ENCODE assay signal across 21 cellular contexts in genomic region chr16:81705261-81705660, GRCh38.
DNase-seq lines count a peak whose midpoint lies in the region; ATAC-seq, FAIRE-seq and TF ChIP-seq lines count a peak whose summit lies in the region.
"Had no signal": no experiment of that assay in that cellular context is flagged by ENCODE, and none has a peak within 500 bp of the region (broad histone marks: within the 10 kb centered on the region; RNA-seq: fewer than 3 reads in every experiment).

No MANE protein-coding gene starts in this region.

- TF ChIP-seq POLR2A in A549 (IDR thresholded peaks at IDR 0.05; ENCODE audit: low read length) (no peak), Peyer's patch (IDR thresholded peaks at IDR 0.05) (no peak), HepG2 (IDR thresholded peaks at IDR 0.05; ENCODE audit: insufficient read depth in 1 of 2, low read depth in 2 of 2, low read length in 2 of 2) (no peak), sigmoid colon (IDR thresholded peaks at IDR 0.05) (no peak)

- no peaks in the 10 kb centered on the region for H3K9me3 ChIP-seq in A549
- no peaks in the 10 kb centered on the region for H3K9me3 ChIP-seq in Peyer's patch
- no peaks in the 10 kb centered on the region for H3K9me3 ChIP-seq in HepG2 (ENCODE audit: low read length)
- no peaks in the 10 kb centered on the region for H3K9me3 ChIP-seq in sigmoid colon

- TF ChIP-seq CTCF in A549 (IDR thresholded peaks at IDR 0.05) (no peak), Peyer's patch (IDR thresholded peaks at IDR 0.05) (no peak), HepG2 (CRISPR knock-in tag; IDR thresholded peaks at IDR 0.05) (no peak), sigmoid colon (IDR thresholded peaks at IDR 0.05) (no peak), coronary artery (IDR thresholded peaks at IDR 0.05) (no peak)

- no peak for DNase-seq in A549 (ENCODE audit: low read depth in 1 of 2, low spot score in 1 of 2)
- DNase-seq in Peyer's patch, result no peak
- no peak for DNase-seq in HepG2 (ENCODE audit: low spot score)
- DNase-seq in sigmoid colon, result no peak
- DNase-seq in coronary artery (ENCODE audit: low spot score), result no peak
- no peak for DNase-seq in NCI-H2227 (lab: John Stamatoyannopoulos, UW; ENCODE audit: unreplicated experiment)
- DNase-seq in HuH-7.5 (ENCODE audit: low spot score), result no peak
- DNase-seq: CD4-positive, CD25-positive, alpha-beta regulatory T cell; EL; GF-D8; H9; HFFc6; Kasumi-1; NCI-H1694; NCI-H2081; NCI-H2171; NCI-H524 treated with DMSO at 0.1 percent for 48 hours; NCI-H82 had no signal

- H3K4me3 ChIP-seq in A549 (no peak overlapping the region), Peyer's patch (peak overlapping the region in 1 of 4 donors; percentile 13), HepG2 (replicated peaks in 1 of 3; ENCODE audit: insufficient read depth in 1 of 3, low read depth in 2 of 3, low read length in 3 of 3) (no peak overlapping the region), sigmoid colon (no peak overlapping the region), coronary artery (no peak overlapping the region)

- no peak for FAIRE-seq in A549 (lab: Jason Lieb, UNC)
- FAIRE-seq in HepG2 (lab: Jason Lieb, UNC), result no peak

- intact Hi-C loops in HepG2 (cut with micrococcal nuclease; ENCODE audit: unreplicated experiment), result no loop called here
- intact Hi-C loops in sigmoid colon (cut with DNase I), result loop anchor here (5.0 kb wide), 1 partner anchor 263 kb away; the partner anchor contains the start of gene CMIP

- no peaks in the 10 kb centered on the region; the same call in 1 of the 2 replicates for H4K20me1 ChIP-seq in HepG2 (ENCODE audit: insufficient read depth, low read length)

- H3K4me2 ChIP-seq in A549 (peak overlapping the region; percentile 70), HepG2 (ENCODE audit: low read depth, low read length) (no peak overlapping the region)

- no peak overlapping the region for H2AFZ ChIP-seq in HepG2 (ENCODE audit: low read length)

- in situ Hi-C loops in HepG2 (cut with HindIII; ENCODE audit: extremely low pct_ligation_motif_present, low pct_unique_long_range_greater_than_20kb), result no loop called here

- H3K27me3 ChIP-seq in Peyer's patch (no peaks in the 10 kb centered on the region), HepG2 (ENCODE audit: control insufficient read depth in 1 of 2, insufficient read depth in 2 of 2, low read length in 2 of 2) (no peaks in the 10 kb centered on the region), sigmoid colon (no peaks in the 10 kb centered on the region)

- H3K9ac ChIP-seq in HepG2 (ENCODE audit: insufficient read depth, low read depth, low read length), result no peak overlapping the region

- TF ChIP-seq EP300 in A549 (IDR thresholded peaks at IDR 0.05), result no peak
- no peak for TF ChIP-seq EP300 in HepG2 (IDR thresholded peaks at IDR 0.05; ENCODE audit: low read depth in 2 of 2, low read length in 2 of 2)
- TF ChIP-seq EP300 in HepG2 (CRISPR knock-in tag; IDR thresholded peaks at IDR 0.05; ENCODE audit: borderline replicate concordance), result no peak
- TF ChIP-seq EP300 in sigmoid colon (IDR thresholded peaks at IDR 0.05), result no peak

- TF ChIP-seq RAD21 in A549 (conservative IDR thresholded peaks at IDR 0.05 in 1 of 2, IDR thresholded peaks at IDR 0.05 in 1 of 2), result no peak
- no peak for TF ChIP-seq RAD21 in HepG2 (CRISPR knock-in tag; IDR thresholded peaks at IDR 0.05)

- no TSS peak for BruUV-seq in HepG2 (replicated peaks; lab: Mats Ljungman, UMichigan)

- H3K4me1 ChIP-seq in A549 (peaks cover 81% of the 10 kb centered on the region), Peyer's patch (peaks cover 0 to 39% (median 5%) of the 10 kb centered on the region in 4 donors), HepG2 (ENCODE audit: insufficient read depth, low read length) (no peaks in the 10 kb centered on the region), sigmoid colon (peaks cover 0 to 40% (median 40%) of the 10 kb centered on the region in 4 donors)

- CTCF ChIA-PET in A549 (lab: Yijun Ruan, JAX), result interaction anchor here (1.2 to 4.5 kb wide), 3 partner anchors 8 to 18 kb away, joined by 4 to 27 read pairs (median 4); no protein-coding TSS in a partner anchor
- CTCF ChIA-PET in HepG2 (lab: Yijun Ruan, JAX; ENCODE audit: low intra/inter-chr PET ratio, low total read pairs), result no interaction called here

- POLR2A ChIA-PET in A549 (lab: Yijun Ruan, JAX) (no interaction called here), HepG2 (lab: Yijun Ruan, JAX) (no interaction called here)

- ATAC-seq in A549, result no peak
- ATAC-seq in HepG2, result no peak
- no peak for ATAC-seq in GM21526 (IDR thresholded peaks at IDR 0.05; ENCODE audit: low FRiP score, unreplicated experiment)
- ATAC-seq: Panc1, Right ventricle myocardium inferior had no signal

- H3K79me2 ChIP-seq in HepG2 (ENCODE audit: insufficient read depth, low read length), result no peaks in the 10 kb centered on the region

- H3K36me3 ChIP-seq in Peyer's patch, result peaks cover 0 to 95% (median 0%) of the 10 kb centered on the region in 3 donors
- H3K36me3 ChIP-seq in HepG2 (replicated peaks in 1 of 2; ENCODE audit: control insufficient read depth in 1 of 2, insufficient read depth in 2 of 2, low read length in 2 of 2), result peaks cover 63 to 82% of the 10 kb centered on the region in 2 experiments
- H3K36me3 ChIP-seq in sigmoid colon, result peaks cover 5 to 72% (median 26%) of the 10 kb centered on the region in 4 donors

- WGBS in A549 (ENCODE audit: missing lambda C conversion rate), result 88% methylated on average over 6 of the region's 13 CpGs
- WGBS in HepG2 (ENCODE audit: low lambda C conversion rate), result 97% methylated on average over 13 of the region's 13 CpGs
- WGBS in sigmoid colon, 2 donors, result 94% methylated on average over 13 of the region's 13 CpGs

- H3K27ac ChIP-seq in A549 (peak overlapping the region; percentile 94 to 97), Peyer's patch (peak overlapping the region in 3 of 4 donors; percentile 10 to 81 (median 78)), HepG2 (ENCODE audit: extremely low read length, insufficient read depth, low read length) (no peak overlapping the region), sigmoid colon (peak overlapping the region in 3 of 4 donors; percentile 74 to 87 (median 86)), coronary artery (no peak overlapping the region)

TF ChIP-seq in A549, 52 proteins besides CTCF, POLR2A, EP300 and RAD21:
- TF ChIP-seq JUNB (IDR thresholded peaks at IDR 0.05) (no peak), HDAC2 (IDR thresholded peaks at IDR 0.05) (no peak), NR3C1 (IDR thresholded peaks at IDR 0.05) (no peak), TFCP2L1 (CRISPR knock-in tag; IDR thresholded peaks at IDR 0.05) (no peak), FOXS1 (CRISPR knock-in tag; IDR thresholded peaks at IDR 0.05) (no peak), NPAS2 (CRISPR knock-in tag; IDR thresholded peaks at IDR 0.05; ENCODE audit: borderline replicate concordance) (no peak), RFX5 (IDR thresholded peaks at IDR 0.05) (no peak), HOXB13 (CRISPR knock-in tag; IDR thresholded peaks at IDR 0.05; ENCODE audit: low read depth) (no peak), ZSCAN20 (CRISPR knock-in tag; IDR thresholded peaks at IDR 0.05) (no peak)

TF ChIP-seq in HepG2, 621 proteins besides CTCF, POLR2A, EP300 and RAD21:
- peak; percentile 65 for TF ChIP-seq AGO2 (optimal IDR thresholded peaks at IDR 0.05; ENCODE audit: low read depth, low read length)
- no peak for TF ChIP-seq AKAP8 (CRISPR knock-in tag; IDR thresholded peaks at IDR 0.05)
- TF ChIP-seq UBTF (CRISPR knock-in tag; IDR thresholded peaks at IDR 0.05), result no peak
- TF ChIP-seq STAG1 (CRISPR knock-in tag; IDR thresholded peaks at IDR 0.05), result no peak
TF ChIP-seq in HepG2: peak in this region for 1.

Comparison
In these comparisons a context has a peak if more than half of its experiments do, and no peak if none do; other contexts are left out.
1. H3K27ac ChIP-seq: peak in A549 (2 of 2), Peyer's patch (3 of 4) and sigmoid colon (3 of 4); none in HepG2 (single experiment) and coronary artery (0 of 2).